In genomic region chr10:70655316-70655715, GRCh38 we compare ENCODE assay signal across 21 cellular contexts. TPM values are rescaled to one million over a fixed set of nuclear protein-coding genes. Genes with fewer than 3 reads are reported as not detected.
A peak's percentile ranks its signal among the peaks of the same experiment; 100 is the strongest.
DNase-seq lines count a peak whose midpoint lies in the region; ATAC-seq and TF ChIP-seq lines count a peak whose summit lies in the region.
"Had no signal": no experiment of that assay in that cellular context is flagged by ENCODE, and none has a peak within 500 bp of the region (broad histone marks: within the 10 kb centered on the region; RNA-seq: fewer than 3 reads in every experiment).

No MANE protein-coding gene starts in this region.

- H3K9me3 Mint-ChIP-seq in chondrocyte (ENCODE audit: low read depth), result peaks cover 14% of the 10 kb centered on the region
- peaks cover 8% of the 10 kb centered on the region for H3K9me3 Mint-ChIP-seq in osteocyte (ENCODE audit: unreplicated experiment)

- ATAC-seq in GM18907 (IDR thresholded peaks at IDR 0.05; ENCODE audit: unreplicated experiment), result no peak
- ATAC-seq: SK-N-SH treated with all-trans-retinoic acid at 6 μM for 48 hours had no signal

- TF ChIP-seq CTCF in chondrocyte (IDR thresholded peaks at IDR 0.05) (no peak), osteocyte (IDR thresholded peaks at IDR 0.05) (no peak)

- peaks cover 40% of the 10 kb centered on the region for H3K4me1 Mint-ChIP-seq in chondrocyte (ENCODE audit: low read depth)
- H3K4me1 Mint-ChIP-seq in osteocyte (ENCODE audit: unreplicated experiment), result peaks cover 37% of the 10 kb centered on the region

- H3K27ac Mint-ChIP-seq in chondrocyte (ENCODE audit: unreplicated experiment), result peak overlapping the region; percentile 88
- no peak overlapping the region for H3K27ac Mint-ChIP-seq in osteocyte (ENCODE audit: unreplicated experiment)

- H3K36me3 Mint-ChIP-seq in chondrocyte (ENCODE audit: low read depth), result peaks cover 1% of the 10 kb centered on the region
- H3K36me3 Mint-ChIP-seq in osteocyte (ENCODE audit: unreplicated experiment), result no peaks in the 10 kb centered on the region

- DNase-seq in activated effector memory CD4-positive, alpha-beta T cell treated with anti-CD3 and anti-CD28 coated beads, Interleukin-2, amount 50 U/mL, for 16 hours, result peak; percentile 21
- DNase-seq in activated effector memory CD4-positive, alpha-beta T cell treated with Interleukin-2 at 50 U/mL for 16 hours, result no peak
- DNase-seq in chondrocyte (ENCODE audit: low spot score), result peak; percentile 51
- DNase-seq in osteocyte (ENCODE audit: extremely low spot score, unreplicated experiment), result peak; percentile 44
- no peak for DNase-seq in cerebellar cortex (ENCODE audit: low spot score)
- no peak for DNase-seq in LoVo (ENCODE audit: low spot score)
- DNase-seq in NCI-H526 treated with DMSO at 0.1 percent for 48 hours (lab: John Stamatoyannopoulos, UW), result no peak
- DNase-seq: 8988T; DMS53; EL; GF-D8; Kasumi-1; MG63; NCI-H1436; NCI-H1930; NCI-H510A; NCI-H774; NK-92 treated with Interleukin-12 subunit alpha and Interleukin-12 subunit beta, amount 100 ng/mL, for 24 hours had no signal

- H3K4me3 Mint-ChIP-seq in chondrocyte (ENCODE audit: unreplicated experiment) (no peak overlapping the region), osteocyte (ENCODE audit: unreplicated experiment) (no peak overlapping the region)

- H3K27me3 Mint-ChIP-seq in chondrocyte (ENCODE audit: low read depth) (no peaks in the 10 kb centered on the region), osteocyte (ENCODE audit: unreplicated experiment) (no peaks in the 10 kb centered on the region)

RNA-seq across cellular contexts. Expression of gene ADAMTS14, which starts 17.0 kb away (rescaled TPM):
- 7.7 to 9.2 TPM (median 8.7 TPM) in 3 replicates for total RNA-seq in chondrocyte
- 3.8 and 4.1 TPM in 2 replicates for total RNA-seq in osteocyte

RNA-seq across cellular contexts. Expression of gene PRF1, which starts 52.8 kb away (rescaled TPM):
- total RNA-seq in chondrocyte, result not detected in 3 replicates
- not detected in 2 replicates for total RNA-seq in osteocyte
- total RNA-seq: H4 had no signal

Comparison
In these comparisons a context has a peak if more than half of its experiments do, and no peak if none do; other contexts are left out.
1. DNase-seq: peak in activated effector memory CD4-positive, alpha-beta T cell treated with anti-CD3 and anti-CD28 coated beads, Interleukin-2, amount 50 U/mL, for 16 hours (single experiment), chondrocyte (single experiment) and osteocyte (single experiment); none in activated effector memory CD4-positive, alpha-beta T cell treated with Interleukin-2 at 50 U/mL for 16 hours (single experiment), cerebellar cortex (single experiment), LoVo (single experiment) and NCI-H526 treated with DMSO at 0.1 percent for 48 hours (single experiment).